In the genomic region with DNA sequence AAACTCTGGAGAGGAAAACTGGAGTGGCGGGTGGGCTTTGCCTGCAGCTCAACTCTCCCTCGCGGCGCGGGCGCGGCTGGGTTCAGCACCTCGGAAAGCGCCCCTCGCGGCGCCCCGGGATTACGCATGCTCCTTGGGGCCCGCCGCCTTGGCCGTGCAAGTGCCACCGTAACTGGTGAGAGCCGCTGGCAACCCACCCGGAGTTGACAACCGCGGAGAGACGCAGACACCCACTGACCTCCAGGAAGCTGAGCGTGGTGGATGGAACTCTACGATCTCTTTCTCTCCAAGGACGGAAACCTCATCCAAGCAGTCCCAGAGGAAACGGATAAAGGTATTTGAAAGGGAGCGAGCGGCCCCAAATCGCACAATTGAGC, we compare ENCODE assay signal across 9 cellular contexts. TPM values are rescaled to one million over a fixed set of nuclear protein-coding genes. Genes with fewer than 3 reads are reported as not detected.
DNase-seq lines count a peak whose midpoint lies in the region; ATAC-seq, FAIRE-seq and TF ChIP-seq lines count a peak whose summit lies in the region.
"Had no signal": no experiment of that assay in that cellular context is flagged by ENCODE, and none has a peak within 500 bp of the region (broad histone marks: within the 10 kb centered on the region; RNA-seq: fewer than 3 reads in every experiment).

No MANE protein-coding gene starts in this region.

- H3K27ac ChIP-seq in A549 (no peak overlapping the region), left ventricle myocardium inferior (replicated peaks) (no peak overlapping the region)

- H3K4me1 Mint-ChIP-seq in activated naive CD8-positive, alpha-beta T cell treated with anti-CD3 and anti-CD28 coated beads, Interleukin-2, amount 10 ng/mL, durations not matched to agents 7 days and 5 days, result peaks cover 4% of the 10 kb centered on the region

- WGBS in A549 (ENCODE audit: missing lambda C conversion rate), result 30% methylated on average over 27 of the region's 30 CpGs

- H3K27me3 Mint-ChIP-seq in activated naive CD8-positive, alpha-beta T cell treated with anti-CD3 and anti-CD28 coated beads, Interleukin-2, amount 10 ng/mL, durations not matched to agents 7 days and 5 days, result peaks cover 60% of the 10 kb centered on the region

- intact Hi-C loops in left ventricle myocardium inferior (cut with micrococcal nuclease), result no loop called here

- TF ChIP-seq RAD21 in A549 (conservative IDR thresholded peaks at IDR 0.05 in 1 of 2, IDR thresholded peaks at IDR 0.05 in 1 of 2), result no peak

- H3K4me1 ChIP-seq in A549 (peaks cover 9% of the 10 kb centered on the region; the same call in 2 of the 3 replicates), left ventricle myocardium inferior (peaks cover 20% of the 10 kb centered on the region)

- TF ChIP-seq EP300 in A549 (IDR thresholded peaks at IDR 0.05), result no peak

- H3K4me3 ChIP-seq in A549 (no peak overlapping the region), left ventricle myocardium inferior (peak overlapping the region; percentile 61)

- POLR2A ChIA-PET in A549 (lab: Yijun Ruan, JAX), result no interaction called here
- POLR2A ChIA-PET in activated naive CD8-positive, alpha-beta T cell treated with anti-CD3 and anti-CD28 coated beads, Interleukin-2, amount 10 ng/mL, durations not matched to agents 7 days and 5 days (lab: Charles Lee), result no interaction called here

- no peak overlapping the region for H3K4me3 Mint-ChIP-seq in activated naive CD8-positive, alpha-beta T cell treated with anti-CD3 and anti-CD28 coated beads, Interleukin-2, amount 10 ng/mL, durations not matched to agents 7 days and 5 days

- DNase-seq in A549 (ENCODE audit: low read depth in 1 of 2, low spot score in 1 of 2) (peak; percentile 12 to 20), NCI-H2227 treated with DMSO at 0.1 percent for 48 hours (lab: John Stamatoyannopoulos, UW) (peak; percentile 48), left ventricle myocardium inferior (peak; percentile 51), putamen (ENCODE audit: low spot score) (peak; percentile 12)
- DNase-seq in activated naive CD8-positive, alpha-beta T cell treated with anti-CD3 and anti-CD28 coated beads, Interleukin-2, amount 10 ng/mL, durations not matched to agents 7 days and 5 days, result peak; percentile 77

- peak; percentile 53 to 79; a peak in 3 of 6 replicates for ATAC-seq in A549
- peak; percentile 33 for ATAC-seq in GM18519 (IDR thresholded peaks at IDR 0.05; ENCODE audit: low FRiP score, unreplicated experiment)
- ATAC-seq in activated naive CD8-positive, alpha-beta T cell treated with anti-CD3 and anti-CD28 coated beads, Interleukin-2, amount 10 ng/mL, durations not matched to agents 7 days and 5 days (ENCODE audit: low read depth), result peak; percentile 63
- no peak for ATAC-seq in GM19023 (IDR thresholded peaks at IDR 0.05; ENCODE audit: unreplicated experiment)
- no peak for ATAC-seq in HG03135 (IDR thresholded peaks at IDR 0.05; ENCODE audit: unreplicated experiment)

- CTCF ChIA-PET in A549 (lab: Yijun Ruan, JAX), result interaction anchor here (1.0 to 3.1 kb wide), 15 partner anchors 8 to 466 kb away, joined by 3 to 21 read pairs (median 8); a partner anchor contains a TSS

- H3K4me2 ChIP-seq in A549, result peak overlapping the region; percentile 45

- no peak for FAIRE-seq in A549 (lab: Jason Lieb, UNC)

- H3K36me3 ChIP-seq in left ventricle myocardium inferior, result no peaks in the 10 kb centered on the region

- TF ChIP-seq POLR2A in A549 (IDR thresholded peaks at IDR 0.05; ENCODE audit: low read length), result no peak

- no peaks in the 10 kb centered on the region for H3K36me3 Mint-ChIP-seq in activated naive CD8-positive, alpha-beta T cell treated with anti-CD3 and anti-CD28 coated beads, Interleukin-2, amount 10 ng/mL, durations not matched to agents 7 days and 5 days

- peaks cover 81% of the 10 kb centered on the region for H3K27me3 ChIP-seq in left ventricle myocardium inferior (ENCODE audit: low read depth)

- no peaks in the 10 kb centered on the region for H3K9me3 Mint-ChIP-seq in activated naive CD8-positive, alpha-beta T cell treated with anti-CD3 and anti-CD28 coated beads, Interleukin-2, amount 10 ng/mL, durations not matched to agents 7 days and 5 days

- TF ChIP-seq CTCF in A549 (IDR thresholded peaks at IDR 0.05) (no peak), left ventricle myocardium inferior (IDR thresholded peaks at IDR 0.05; ENCODE audit: borderline replicate concordance) (peak; percentile 46)

- H3K9me3 ChIP-seq in A549 (no peaks in the 10 kb centered on the region), left ventricle myocardium inferior (replicated peaks) (no peaks in the 10 kb centered on the region)

- no peak overlapping the region for H3K27ac Mint-ChIP-seq in activated naive CD8-positive, alpha-beta T cell treated with anti-CD3 and anti-CD28 coated beads, Interleukin-2, amount 10 ng/mL, durations not matched to agents 7 days and 5 days

TF ChIP-seq in A549, 52 proteins besides CTCF, POLR2A, EP300 and RAD21:
- no peak for TF ChIP-seq HDAC2 (IDR thresholded peaks at IDR 0.05)
- TF ChIP-seq, protein P1, sequence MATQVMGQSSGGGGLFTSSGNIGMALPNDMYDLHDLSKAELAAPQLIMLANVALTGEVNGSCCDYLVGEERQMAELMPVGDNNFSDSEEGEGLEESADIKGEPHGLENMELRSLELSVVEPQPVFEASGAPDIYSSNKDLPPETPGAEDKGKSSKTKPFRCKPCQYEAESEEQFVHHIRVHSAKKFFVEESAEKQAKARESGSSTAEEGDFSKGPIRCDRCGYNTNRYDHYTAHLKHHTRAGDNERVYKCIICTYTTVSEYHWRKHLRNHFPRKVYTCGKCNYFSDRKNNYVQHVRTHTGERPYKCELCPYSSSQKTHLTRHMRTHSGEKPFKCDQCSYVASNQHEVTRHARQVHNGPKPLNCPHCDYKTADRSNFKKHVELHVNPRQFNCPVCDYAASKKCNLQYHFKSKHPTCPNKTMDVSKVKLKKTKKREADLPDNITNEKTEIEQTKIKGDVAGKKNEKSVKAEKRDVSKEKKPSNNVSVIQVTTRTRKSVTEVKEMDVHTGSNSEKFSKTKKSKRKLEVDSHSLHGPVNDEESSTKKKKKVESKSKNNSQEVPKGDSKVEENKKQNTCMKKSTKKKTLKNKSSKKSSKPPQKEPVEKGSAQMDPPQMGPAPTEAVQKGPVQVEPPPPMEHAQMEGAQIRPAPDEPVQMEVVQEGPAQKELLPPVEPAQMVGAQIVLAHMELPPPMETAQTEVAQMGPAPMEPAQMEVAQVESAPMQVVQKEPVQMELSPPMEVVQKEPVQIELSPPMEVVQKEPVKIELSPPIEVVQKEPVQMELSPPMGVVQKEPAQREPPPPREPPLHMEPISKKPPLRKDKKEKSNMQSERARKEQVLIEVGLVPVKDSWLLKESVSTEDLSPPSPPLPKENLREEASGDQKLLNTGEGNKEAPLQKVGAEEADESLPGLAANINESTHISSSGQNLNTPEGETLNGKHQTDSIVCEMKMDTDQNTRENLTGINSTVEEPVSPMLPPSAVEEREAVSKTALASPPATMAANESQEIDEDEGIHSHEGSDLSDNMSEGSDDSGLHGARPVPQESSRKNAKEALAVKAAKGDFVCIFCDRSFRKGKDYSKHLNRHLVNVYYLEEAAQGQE (IDR thresholded peaks at IDR 0.05), result peak; percentile 92

RNA-seq across cellular contexts. Expression of a gene that starts 0.2 kb away (rescaled TPM):
- polyA plus RNA-seq in A549 (2011; rRNA removed) (not detected in 2 replicates), A549 (2017; fragmentation: RNase III; extraction: RNeasy Plus Mini Kit Qiagen cat#74134 plus additional on column Dnase treatment) (not detected in 3 replicates)
- not detected in 2 replicates for polyA plus RNA-seq in A549 (2012; cell fraction: cytosol; rRNA removed)
- not detected in 2 replicates for polyA plus RNA-seq in A549 (2012; cell fraction: nucleus; rRNA removed)
- not detected in 2 replicates for polyA minus RNA-seq in A549 (2011; rRNA and poly(A)+ RNA removed)
- not detected for total RNA-seq in activated naive CD8-positive, alpha-beta T cell treated with anti-CD3 and anti-CD28 coated beads, Interleukin-2, amount 10 ng/mL, durations not matched to agents 7 days and 5 days
- total RNA-seq in left ventricle myocardium inferior, result not detected
- total RNA-seq: lower leg skin had no signal

RNA-seq across cellular contexts. Expression of a gene that starts 44.2 kb away (rescaled TPM):
- polyA plus RNA-seq in A549 (2011; rRNA removed) (5.9 and 6.8 TPM in 2 replicates), A549 (2017; fragmentation: RNase III; extraction: RNeasy Plus Mini Kit Qiagen cat#74134 plus additional on column Dnase treatment) (4.8 to 6.8 TPM (median 5.4 TPM) in 3 replicates)
- 4.3 and 4.7 TPM in 2 replicates for polyA plus RNA-seq in A549 (2012; cell fraction: cytosol; rRNA removed)
- 2.9 and 4.5 TPM in 2 replicates for polyA plus RNA-seq in A549 (2012; cell fraction: nucleus; rRNA removed)
- 12.6 and 17.7 TPM in 2 replicates for polyA minus RNA-seq in A549 (2011; rRNA and poly(A)+ RNA removed)
- not detected for total RNA-seq in activated naive CD8-positive, alpha-beta T cell treated with anti-CD3 and anti-CD28 coated beads, Interleukin-2, amount 10 ng/mL, durations not matched to agents 7 days and 5 days
- 0.85 TPM for total RNA-seq in left ventricle myocardium inferior

RNA-seq across cellular contexts. Expression of a gene that starts 48.5 kb away (rescaled TPM):
- polyA plus RNA-seq in A549 (2011; rRNA removed) (not detected in 2 replicates), A549 (2017; fragmentation: RNase III; extraction: RNeasy Plus Mini Kit Qiagen cat#74134 plus additional on column Dnase treatment) (not detected in 3 replicates)
- polyA plus RNA-seq in A549 (2012; cell fraction: cytosol; rRNA removed), result 0.04 TPM in 1 of 2 replicates, not detected in the other
- polyA plus RNA-seq in A549 (2012; cell fraction: nucleus; rRNA removed), result 0.05 TPM in 1 of 2 replicates, not detected in the other
- 0.33 TPM in 1 of 2 replicates, not detected in the other for polyA minus RNA-seq in A549 (2011; rRNA and poly(A)+ RNA removed)
- under 1 TPM in 1 of 2 experiments, not detected in 1; 0.40 TPM for total RNA-seq in activated naive CD8-positive, alpha-beta T cell treated with anti-CD3 and anti-CD28 coated beads, Interleukin-2, amount 10 ng/mL, durations not matched to agents 7 days and 5 days
- not detected for total RNA-seq in left ventricle myocardium inferior

Comparison
In these comparisons a context has a peak if more than half of its experiments do, and no peak if none do; other contexts are left out.
1. ATAC-seq: peak in A549 (2 of 2), GM18519 (single experiment) and activated naive CD8-positive, alpha-beta T cell treated with anti-CD3 and anti-CD28 coated beads, Interleukin-2, amount 10 ng/mL, durations not matched to agents 7 days and 5 days (single experiment); none in GM19023 (single experiment) and HG03135 (single experiment).
2. DNase-seq: peak in every context shown above with its lines; median percentile 77 in activated naive CD8-positive, alpha-beta T cell treated with anti-CD3 and anti-CD28 coated beads, Interleukin-2, amount 10 ng/mL, durations not matched to agents 7 days and 5 days; 51 in left ventricle myocardium inferior; 48 in NCI-H2227 treated with DMSO at 0.1 percent for 48 hours; 16 in A549; 12 in putamen.